Comparison of ENCODE assay signal across 9 cellular contexts in the genomic region with DNA sequence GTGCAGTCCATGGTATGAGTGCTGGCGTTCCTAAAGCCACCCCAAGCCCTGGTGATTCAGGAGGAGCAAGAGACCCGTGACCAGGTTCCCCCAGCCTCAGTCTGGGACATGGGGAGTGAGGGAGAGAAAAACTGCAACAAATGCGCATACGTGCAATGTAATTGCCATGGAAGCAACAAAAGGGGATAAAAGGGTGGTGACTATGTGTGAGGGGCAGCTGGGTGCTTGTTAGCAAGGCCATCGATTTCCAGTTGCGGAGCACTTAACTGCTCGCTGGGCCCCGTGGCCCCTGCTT. TPM values are rescaled to one million over a fixed set of nuclear protein-coding genes. Genes with fewer than 3 reads are reported as not detected.
A peak's percentile ranks its signal among the peaks of the same experiment; 100 is the strongest.
DNase-seq lines count a peak whose midpoint lies in the region; ATAC-seq and TF ChIP-seq lines count a peak whose summit lies in the region.
"Had no signal": no experiment of that assay in that cellular context is flagged by ENCODE, and none has a peak within 500 bp of the region (broad histone marks: within the 10 kb centered on the region; RNA-seq: fewer than 3 reads in every experiment).

No MANE protein-coding gene starts in this region.

- peak overlapping the region; percentile 89 to 94 for H3K4me3 ChIP-seq in ascending aorta
- H3K4me3 ChIP-seq in left lung = peak overlapping the region in 1 of 2 donors; percentile 67
- peak overlapping the region; percentile 94 for H3K4me3 ChIP-seq in suprapubic skin

- intact Hi-C loops in activated CD4-positive, alpha-beta T cell treated with anti-CD3 and anti-CD28 coated beads, Interleukin-2, amount 10 ng/mL, durations not matched to agents 24 days and 14 days (cut with micrococcal nuclease) = loop anchor here (2.0 kb wide), 1 partner anchor 242 kb away; no protein-coding TSS in a partner anchor
- intact Hi-C loops in ascending aorta (cut with DNase I) = loop anchor here (10.0 kb wide), 3 partner anchors 270 to 500 kb away; a partner anchor contains a TSS
- intact Hi-C loops in left lung (cut with DNase I) = no loop called here

- no peak overlapping the region for H3K27ac Mint-ChIP-seq in activated CD4-positive, alpha-beta T cell treated with anti-CD3 and anti-CD28 coated beads, Interleukin-2, amount 10 ng/mL, durations not matched to agents 24 days and 14 days

- peak overlapping the region in 1 of 2 donors; percentile 65 for H3K27ac ChIP-seq in ascending aorta
- peak overlapping the region; percentile 47 to 48 for H3K27ac ChIP-seq in left lung
- peak overlapping the region; percentile 61 for H3K27ac ChIP-seq in suprapubic skin

- H3K36me3 Mint-ChIP-seq in activated CD4-positive, alpha-beta T cell treated with anti-CD3 and anti-CD28 coated beads, Interleukin-2, amount 10 ng/mL, durations not matched to agents 24 days and 14 days (ENCODE audit: low read depth) = no peaks in the 10 kb centered on the region

- H3K27me3 Mint-ChIP-seq in activated CD4-positive, alpha-beta T cell treated with anti-CD3 and anti-CD28 coated beads, Interleukin-2, amount 10 ng/mL, durations not matched to agents 24 days and 14 days = peaks cover 56% of the 10 kb centered on the region

- TF ChIP-seq POLR2A in suprapubic skin (IDR thresholded peaks at IDR 0.05) = no peak

- no peaks in the 10 kb centered on the region for H3K27me3 ChIP-seq in ascending aorta
- H3K27me3 ChIP-seq in left lung = peaks cover 0 to 30% of the 10 kb centered on the region in 2 donors
- no peaks in the 10 kb centered on the region for H3K27me3 ChIP-seq in suprapubic skin

- H3K4me1 ChIP-seq in ascending aorta = peaks cover 9 to 19% of the 10 kb centered on the region in 2 donors
- H3K4me1 ChIP-seq in left lung = peaks cover 15 to 51% of the 10 kb centered on the region in 2 donors
- H3K4me1 ChIP-seq in suprapubic skin = peaks cover 48% of the 10 kb centered on the region

- H3K9me3 Mint-ChIP-seq in activated CD4-positive, alpha-beta T cell treated with anti-CD3 and anti-CD28 coated beads, Interleukin-2, amount 10 ng/mL, durations not matched to agents 24 days and 14 days = no peaks in the 10 kb centered on the region

- TF ChIP-seq EP300 in suprapubic skin (IDR thresholded peaks at IDR 0.05) = no peak

- WGBS in suprapubic skin = 66% methylated on average over 8 of the region's 8 CpGs

- no peaks in the 10 kb centered on the region for H3K9me3 ChIP-seq in ascending aorta
- no peaks in the 10 kb centered on the region for H3K9me3 ChIP-seq in left lung
- H3K9me3 ChIP-seq in suprapubic skin = no peaks in the 10 kb centered on the region

- peaks cover 4% of the 10 kb centered on the region for H3K4me1 Mint-ChIP-seq in activated CD4-positive, alpha-beta T cell treated with anti-CD3 and anti-CD28 coated beads, Interleukin-2, amount 10 ng/mL, durations not matched to agents 24 days and 14 days

- TF ChIP-seq CTCF in ascending aorta (IDR thresholded peaks at IDR 0.05) = no peak
- no peak for TF ChIP-seq CTCF in left lung (IDR thresholded peaks at IDR 0.05)
- TF ChIP-seq CTCF in suprapubic skin (IDR thresholded peaks at IDR 0.05) = peak in 1 of 2 donors; percentile 6

- no peak for ATAC-seq in left lung

- H3K36me3 ChIP-seq in ascending aorta (no peaks in the 10 kb centered on the region), left lung (no peaks in the 10 kb centered on the region), suprapubic skin (no peaks in the 10 kb centered on the region)

- no peak for DNase-seq in activated CD4-positive, alpha-beta T cell treated with anti-CD3 and anti-CD28 coated beads, Interleukin-2, amount 10 ng/mL, durations not matched to agents 24 days and 14 days
- DNase-seq in activated CD4-positive, alpha-beta T cell treated with anti-CD3 and anti-CD28 coated beads for 4 hours = no peak
- DNase-seq in ascending aorta (ENCODE audit: low spot score in 2 of 2) (no peak), left lung (no peak), suprapubic skin (ENCODE audit: low spot score in 2 of 2) (no peak), NCI-H226 (no peak)
- no peak for DNase-seq in stimulated activated CD8-positive, alpha-beta memory T cell treated with anti-CD3 and anti-CD28 coated beads, Interleukin-4, amount 100 ng/mL, for 48 hours
- no peak for DNase-seq in stimulated activated CD4-positive, alpha-beta T cell treated with anti-CD3 and anti-CD28 coated beads, Interleukin-15, amount 100 ng/mL, for 24 hours
- DNase-seq: occipital lobe had no signal

- H3K4me3 Mint-ChIP-seq in activated CD4-positive, alpha-beta T cell treated with anti-CD3 and anti-CD28 coated beads, Interleukin-2, amount 10 ng/mL, durations not matched to agents 24 days and 14 days = peak overlapping the region; percentile 70

RNA-seq across cellular contexts. Expression of a gene that starts 0.7 kb away (rescaled TPM):
- total RNA-seq in activated CD4-positive, alpha-beta T cell treated with anti-CD3 and anti-CD28 coated beads, Interleukin-2, amount 10 ng/mL, durations not matched to agents 24 days and 14 days = 0.16 and 0.19 TPM in 2 replicates
- total RNA-seq in ascending aorta (60.8 TPM), left lung (10 to 100 TPM; 50.7 to 57.5 TPM), suprapubic skin (10 to 100 TPM; 29.1 to 42.1 (median 31.3) TPM)

Comparison
In these comparisons a context has a peak if more than half of its experiments do, and no peak if none do; other contexts are left out.
1. RNA of a gene that starts 0.7 kb away (total RNA-seq): 60.8 TPM in ascending aorta (single experiment), 50.7 to 57.5 TPM in left lung and 29.1 to 42.1 TPM in suprapubic skin; 0.16 to 0.19 TPM in activated CD4-positive, alpha-beta T cell treated with anti-CD3 and anti-CD28 coated beads, Interleukin-2, amount 10 ng/mL, durations not matched to agents 24 days and 14 days; every median in the first group is over 10 times any median in the second.
2. intact Hi-C loops: an anchor here in activated CD4-positive, alpha-beta T cell treated with anti-CD3 and anti-CD28 coated beads, Interleukin-2, amount 10 ng/mL, durations not matched to agents 24 days and 14 days (2.0 kb wide) and ascending aorta (10.0 kb wide); none called in left lung.